ENCODE assay signal across 18 cellular contexts in genomic region chr2:173107629-173108022, GRCh38.
"Had no signal": no experiment of that assay in that cellular context is flagged by ENCODE, and none has a peak within 500 bp of the region (broad histone marks: within the 10 kb centered on the region; RNA-seq: fewer than 3 reads in every experiment).

No MANE protein-coding gene starts in this region.

- H3K27ac ChIP-seq: neutrophil, pancreas, right lobe of liver, skin epidermis, stomach, suprapubic skin, tibial nerve had no signal

- H3K36me3 ChIP-seq: brain microvascular endothelial cell, neutrophil, pancreas, right lobe of liver, stomach, suprapubic skin, tibial nerve had no signal

- H3K27me3 ChIP-seq: brain microvascular endothelial cell, neutrophil, pancreas, right lobe of liver, stomach, suprapubic skin, tibial nerve had no signal

- H3K4me1 ChIP-seq: pancreas, right lobe of liver, suprapubic skin had no signal

- ATAC-seq: activated CD8-positive, alpha-beta T cell treated with anti-CD3 and anti-CD28 coated beads, Interleukin-2, amount 10 ng/mL, durations not matched to agents 7 days and 5 days; left lobe of liver; pancreas; right lobe of liver had no signal

- H3K9me3 ChIP-seq: neutrophil, pancreas, right lobe of liver, stomach, suprapubic skin had no signal

- FAIRE-seq: kidney, pancreas had no signal

- DNase-seq: activated CD4-positive, alpha-beta T cell treated with anti-CD3 and anti-CD28 coated beads for 1 hour; activated CD4-positive, alpha-beta T cell treated with anti-CD3 and anti-CD28 coated beads, Interleukin-2, amount 50 U/mL, for 1 hour; activated CD8-positive, alpha-beta T cell treated with anti-CD3 and anti-CD28 coated beads, Interleukin-2, amount 10 ng/mL, durations not matched to agents 7 days and 5 days; activated gamma-delta T cell treated with Interleukin-2 at 50 U/mL for 16 hours; aorta; brain microvascular endothelial cell; kidney; pancreas; right lobe of liver; stimulated activated CD4-positive, alpha-beta T cell treated with anti-CD3 and anti-CD28 coated beads, Interleukin-2, amount 100 ng/mL, for 24 hours; stomach; T-helper 9 cell had no signal

- H3K4me3 ChIP-seq: coronary artery, pancreas, right lobe of liver, skin epidermis, stomach, suprapubic skin, tibial nerve had no signal
